Comparison of ENCODE assay signal across 30 cellular contexts in genomic region chr1:42761567-42761966, GRCh38. TPM values are rescaled to one million over a fixed set of nuclear protein-coding genes. Genes with fewer than 3 reads are reported as not detected.
"Had no signal": no experiment of that assay in that cellular context is flagged by ENCODE, and none has a peak within 500 bp of the region (broad histone marks: within the 10 kb centered on the region; RNA-seq: fewer than 3 reads in every experiment).

No MANE protein-coding gene starts in this region.

- H3K27me3 Mint-ChIP-seq: effector memory CD8-positive, alpha-beta T cell had no signal

- H3K9me3 Mint-ChIP-seq: effector memory CD8-positive, alpha-beta T cell; endodermal cell; mesothelial cell of epicardium had no signal

- DNase-seq: effector CD8-positive, alpha-beta T cell; effector memory CD8-positive, alpha-beta T cell; endodermal cell; erythroblast; esophagus squamous epithelium; foreskin fibroblast; foreskin melanocyte; gastrocnemius medialis; glutamatergic neuron; heart right ventricle; hippocampal formation; left cardiac atrium; left lung; left ventricle myocardium superior; lower lobe of right lung; mesenchymal stem cell; mucosa of descending colon had no signal

- H3K27me3 ChIP-seq: esophagus squamous epithelium, gastrocnemius medialis, heart right ventricle, left lung had no signal

- H3K27ac Mint-ChIP-seq: endodermal cell, mesothelial cell of epicardium had no signal

- H3K4me3 Mint-ChIP-seq: effector memory CD8-positive, alpha-beta T cell; endodermal cell; mesothelial cell of epicardium had no signal

- H3K4me3 ChIP-seq: coronary artery, esophagus squamous epithelium, gastrocnemius medialis, heart right ventricle, left lung, lower lobe of right lung, mucosa of descending colon had no signal

- H3K9me3 ChIP-seq: esophagus squamous epithelium, gastrocnemius medialis, heart right ventricle, left lung, lower lobe of right lung, mucosa of descending colon had no signal

- ATAC-seq: effector memory CD8-positive, alpha-beta T cell; esophagus mucosa; gastrocnemius medialis; heart right ventricle; left cardiac atrium; left lung; left ventricle myocardium superior; lower lobe of right lung; mucosa of descending colon had no signal

- H3K27ac ChIP-seq: coronary artery, epithelial cell of prostate, gastrocnemius medialis, heart right ventricle, left lung, lower lobe of right lung had no signal

- FAIRE-seq: colon, endometrium, islet of Langerhans, keratinocyte had no signal

- H3K4me1 Mint-ChIP-seq: mesothelial cell of epicardium had no signal

RNA-seq across cellular contexts. Expression of gene CLDN19, which starts 21.5 kb away (rescaled TPM):
- total RNA-seq: dermis microvascular lymphatic vessel endothelial cell, esophagus mucosa, glomerular endothelial cell, heart right ventricle, left cardiac atrium, left lung, left ventricle myocardium superior, lower lobe of right lung, lung microvascular endothelial cell, mesenteric fat pad, myocyte had no signal
- polyA plus RNA-seq: keratinocyte had no signal

RNA-seq across cellular contexts. Expression of gene TMEM269, which starts 23.2 kb away (rescaled TPM):
- total RNA-seq: dermis microvascular lymphatic vessel endothelial cell, esophagus squamous epithelium, glomerular endothelial cell, left ventricle myocardium superior, lower lobe of right lung, lung microvascular endothelial cell, mesenteric fat pad, mucosa of descending colon had no signal
